ENCODE assay signal across 8 cellular contexts in genomic region chr16:4529085-4530060, GRCh38. TPM values are rescaled to one million over a fixed set of nuclear protein-coding genes. Genes with fewer than 3 reads are reported as not detected.
DNase-seq lines count a peak whose midpoint lies in the region; ATAC-seq and TF ChIP-seq lines count a peak whose summit lies in the region.

No MANE protein-coding gene starts in this region.

- peak overlapping the region; percentile 77 for H3K27ac ChIP-seq in OCI-LY7 (ENCODE audit: low read depth, low read length, poor library complexity, severe bottlenecking)
- peak overlapping the region; percentile 51 for H3K27ac ChIP-seq in epithelial cell of prostate
- H3K27ac ChIP-seq in gastrocnemius medialis, result peak overlapping the region; percentile 50 to 79 (median 64)

- TF ChIP-seq POLR2A in gastrocnemius medialis (IDR thresholded peaks at IDR 0.05), result no peak

- intact Hi-C loops in OCI-LY7 (cut with micrococcal nuclease; ENCODE audit: unreplicated experiment), result no loop called here
- intact Hi-C loops in gastrocnemius medialis (cut with DNase I; ENCODE audit: low total_unique reads), result no loop called here

- CTCF ChIA-PET in OCI-LY7 (lab: Charles Lee; ENCODE audit: unreplicated experiment), result interaction anchor here (0.6 kb wide), 2 partner anchors 11 to 95 kb away, joined by 3 to 4 read pairs; partner anchors contain the start of gene MGRN1

- H3K4me2 ChIP-seq in OCI-LY7 (ENCODE audit: low read length), result peak overlapping the region; percentile 62

- no peaks in the 10 kb centered on the region for H3K9me2 ChIP-seq in OCI-LY7 (ENCODE audit: insufficient read depth, low read length)

- H3K27me3 ChIP-seq in gastrocnemius medialis, result no peaks in the 10 kb centered on the region

- DNase-seq in H4 (ENCODE audit: low spot score), result peak; percentile 33
- peak; percentile 81 for DNase-seq in OCI-LY7 (ENCODE audit: low spot score)
- peak; percentile 24 for DNase-seq in epithelial cell of prostate (ENCODE audit: low read depth, low spot score)
- no peak for DNase-seq in gastrocnemius medialis
- DNase-seq in amygdala (lab: John Stamatoyannopoulos, UW), result no peak
- no peak for DNase-seq in NCI-H748 treated with DMSO at 0.1 percent for 48 hours (lab: John Stamatoyannopoulos, UW)

- peak; percentile 25; the same call in 1 of the 2 replicates for TF ChIP-seq CTCF in OCI-LY7 (conservative IDR thresholded peaks at IDR 0.05; ENCODE audit: low read length)
- no peak for TF ChIP-seq CTCF in gastrocnemius medialis (IDR thresholded peaks at IDR 0.05 in 4 of 5, conservative IDR thresholded peaks at IDR 0.05 in 1 of 5)

- no peaks in the 10 kb centered on the region; the same call in 1 of the 2 replicates for H3K36me3 ChIP-seq in OCI-LY7 (ENCODE audit: insufficient read depth, low read length)
- H3K36me3 ChIP-seq in gastrocnemius medialis, result no peaks in the 10 kb centered on the region

- peak overlapping the region; percentile 40 for H3K4me3 ChIP-seq in OCI-LY7 (ENCODE audit: low read depth, low read length, poor library complexity, severe bottlenecking)
- no peak overlapping the region for H3K4me3 ChIP-seq in gastrocnemius medialis

- BruUV-seq in OCI-LY7 (replicated peaks; lab: Mats Ljungman, UMichigan), result no TSS peak

- peaks cover 5% of the 10 kb centered on the region; the same call in 1 of the 2 replicates for H3K79me2 ChIP-seq in OCI-LY7 (ENCODE audit: insufficient read depth, low read depth, low read length)

- H4K20me1 ChIP-seq in OCI-LY7 (ENCODE audit: insufficient read depth, low read length), result no peaks in the 10 kb centered on the region

- POLR2A ChIA-PET in OCI-LY7 (lab: Charles Lee), result interaction anchor here (0.6 to 1.3 kb wide), 4 partner anchors 10 to 574 kb away, joined by 3 to 4 read pairs (median 4); no protein-coding TSS in a partner anchor

- H3K9me3 ChIP-seq in OCI-LY7 (ENCODE audit: low read length) (no peaks in the 10 kb centered on the region), gastrocnemius medialis (no peaks in the 10 kb centered on the region)

- peak overlapping the region; percentile 81 for H2AFZ ChIP-seq in OCI-LY7 (ENCODE audit: low read length)

- ATAC-seq in gastrocnemius medialis (peak; percentile 51 to 63), GM21528 (IDR thresholded peaks at IDR 0.05; ENCODE audit: low FRiP score, unreplicated experiment) (no peak), HG02678 (IDR thresholded peaks at IDR 0.05; ENCODE audit: unreplicated experiment) (no peak)

- in situ Hi-C loops in gastrocnemius medialis (cut with MboI; ENCODE audit: low sequenced_read_pairs in 4 of 4), result no loop called here

- peaks cover 41% of the 10 kb centered on the region for H3K4me1 ChIP-seq in OCI-LY7 (ENCODE audit: insufficient read depth, low read length, poor library complexity, severe bottlenecking)
- peaks cover 29 to 37% of the 10 kb centered on the region in 2 donors for H3K4me1 ChIP-seq in gastrocnemius medialis

RNA-seq across cellular contexts. Expression of gene CDIP1, which starts 9.2 kb away (rescaled TPM):
- total RNA-seq in H4 (2014; rRNA removed; shearing (Covaris generic)), result 5.4 and 8.0 TPM in 2 replicates
- 13.5 and 15.5 TPM in 2 replicates for total RNA-seq in OCI-LY7 (2014; rRNA removed; shearing (Covaris generic))
- total RNA-seq in OCI-LY7 (2022) (33.2 and 34.2 TPM in 2 replicates), gastrocnemius medialis (10 to 100 TPM; 23.8 to 34.2 (median 25.4) TPM)

RNA-seq across cellular contexts. Expression of gene C16orf96, which starts 26.8 kb away (rescaled TPM):
- not detected in 2 replicates for total RNA-seq in H4 (2014; rRNA removed; shearing (Covaris generic))
- total RNA-seq in OCI-LY7 (2014; rRNA removed; shearing (Covaris generic)), result 0.08 and 0.13 TPM in 2 replicates
- total RNA-seq in OCI-LY7 (2022) (0.27 and 0.37 TPM in 2 replicates), gastrocnemius medialis (under 1 TPM in 2 of 4 donors, not detected in 2; 0.15 to 0.59 TPM)

RNA-seq across cellular contexts. Expression of gene HMOX2, which starts 53.2 kb away (rescaled TPM):
- total RNA-seq in H4 (2014; rRNA removed; shearing (Covaris generic)), result 46.3 and 48.4 TPM in 2 replicates
- 46.0 and 55.2 TPM in 2 replicates for total RNA-seq in OCI-LY7 (2014; rRNA removed; shearing (Covaris generic))
- total RNA-seq in OCI-LY7 (2022), result 37.0 and 39.5 TPM in 2 replicates
- 10 to 100 TPM; 21.7 to 30.0 (median 28.4) TPM for total RNA-seq in gastrocnemius medialis

RNA-seq across cellular contexts. Expression of gene NMRAL1, which starts 54.9 kb away (rescaled TPM):
- 69.5 and 102 TPM in 2 replicates for total RNA-seq in H4 (2014; rRNA removed; shearing (Covaris generic))
- total RNA-seq in OCI-LY7 (2014; rRNA removed; shearing (Covaris generic)), result 92.8 and 113 TPM in 2 replicates
- total RNA-seq in OCI-LY7 (2022) (114 and 139 TPM in 2 replicates), gastrocnemius medialis (10 to 100 TPM in 1 of 4 donors, 1 to 10 TPM in 3; 2.7 to 11.0 (median 9.1) TPM)

Comparison
In these comparisons a context has a peak if more than half of its experiments do, and no peak if none do; other contexts are left out.
1. DNase-seq: peak in H4 (single experiment), OCI-LY7 (single experiment) and epithelial cell of prostate (single experiment); none in gastrocnemius medialis (0 of 2), amygdala (0 of 56) and NCI-H748 treated with DMSO at 0.1 percent for 48 hours (single experiment).
2. ATAC-seq: peak in gastrocnemius medialis (2 of 2); none in GM21528 (single experiment) and HG02678 (single experiment).
3. Peak in every context shown above with its lines, with median percentiles within 50 percentile points of each other: H3K27ac ChIP-seq.